Comparison of ENCODE assay signal across 1 cellular context in the genomic region with DNA sequence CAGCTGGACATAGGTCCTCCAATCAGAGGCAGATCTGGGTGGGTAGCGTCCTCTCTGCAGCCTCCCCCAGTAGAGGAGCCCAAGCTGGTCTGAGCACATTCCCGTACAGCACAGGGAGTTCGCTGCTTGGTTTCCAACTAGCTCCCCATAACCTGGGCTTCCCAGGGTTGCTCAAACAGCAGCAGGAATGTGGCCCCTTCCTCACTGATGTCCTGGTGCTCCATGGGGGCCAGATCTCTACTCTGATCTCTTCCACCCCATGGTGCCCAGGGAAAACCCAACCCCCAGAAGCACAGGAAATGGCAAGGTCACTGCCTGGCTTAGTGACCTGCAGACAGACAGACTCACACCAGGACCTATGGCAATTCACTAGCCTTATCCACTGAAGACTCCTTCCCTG.
A peak's percentile ranks its signal among the peaks of the same experiment; 100 is the strongest.
TF ChIP-seq lines count a peak whose summit lies in the region.

No MANE protein-coding gene starts in this region.

TF ChIP-seq in H1, 55 proteins besides CTCF, POLR2A, EP300 and RAD21:
- no peak for TF ChIP-seq KDM4A (IDR thresholded peaks at IDR 0.05; ENCODE audit: low read depth, low read length, severe bottlenecking)
- peak; percentile 35; the same call in 1 of the 2 replicates for TF ChIP-seq TEAD4 (IDR thresholded peaks at IDR 0.05; ENCODE audit: low read depth, low read length)
- TF ChIP-seq CBX5 (IDR thresholded peaks at IDR 0.05; ENCODE audit: low read depth, low read length): no peak
- no peak for TF ChIP-seq TCF12 (IDR thresholded peaks at IDR 0.05; ENCODE audit: low read depth, low read length)
- TF ChIP-seq KDM5A (IDR thresholded peaks at IDR 0.05; ENCODE audit: low read length): no peak
- no peak for TF ChIP-seq EGR1 (IDR thresholded peaks at IDR 0.05; ENCODE audit: borderline replicate concordance, low read depth, low read length)
